Comparison of ENCODE assay signal across 19 cellular contexts in genomic region chr3:28504945-28505344, GRCh38.
DNase-seq lines count a peak whose midpoint lies in the region; ATAC-seq lines count a peak whose summit lies in the region.
"Had no signal": no experiment of that assay in that cellular context is flagged by ENCODE, and none has a peak within 500 bp of the region (broad histone marks: within the 10 kb centered on the region; RNA-seq: fewer than 3 reads in every experiment).

No MANE protein-coding gene starts in this region.

- H4K8ac ChIP-seq in mesendoderm (ENCODE audit: low read depth, low read length): no peak overlapping the region

- no peak overlapping the region for H3K23ac ChIP-seq in mesendoderm (ENCODE audit: low read length)

- H3K27ac ChIP-seq in HUES48 (ENCODE audit: low read depth, low read length): peak overlapping the region; percentile 14
- H3K27ac ChIP-seq in mesendoderm (ENCODE audit: low read depth, low read length): no peak overlapping the region
- H3K27ac ChIP-seq in effector memory CD4-positive, alpha-beta T cell (ENCODE audit: insufficient read depth, low read length, poor library complexity, severe bottlenecking): no peak overlapping the region
- H3K27ac ChIP-seq: GM23248, KMS-11, SJSA1 had no signal

- no CpG with 5 or more reads among the region's 2 CpGs for WGBS in mesendoderm (ENCODE audit: extremely low coverage, insufficient coverage, low lambda C conversion rate)

- H3K4me1 ChIP-seq in HUES48 (ENCODE audit: control insufficient read depth, insufficient read depth, low read length) (peaks cover 41% of the 10 kb centered on the region), NT2/D1 (ENCODE audit: insufficient read depth, insufficient read length) (no peaks in the 10 kb centered on the region), mesendoderm (ENCODE audit: control insufficient read depth, low read depth, low read length) (no peaks in the 10 kb centered on the region)
- H3K4me1 ChIP-seq in effector memory CD4-positive, alpha-beta T cell (ENCODE audit: control insufficient read depth, insufficient read depth, low read length, poor library complexity, severe bottlenecking): no peaks in the 10 kb centered on the region
- H3K4me1 ChIP-seq: SJSA1 had no signal

- no peak overlapping the region for H3K18ac ChIP-seq in mesendoderm (ENCODE audit: low read length)

- no peaks in the 10 kb centered on the region for H3K36me3 ChIP-seq in HUES48 (ENCODE audit: control insufficient read depth, insufficient read depth, low read length)
- no peaks in the 10 kb centered on the region for H3K36me3 ChIP-seq in NT2/D1 (ENCODE audit: insufficient read depth, insufficient read length, low read length)
- no peaks in the 10 kb centered on the region for H3K36me3 ChIP-seq in mesendoderm (ENCODE audit: control insufficient read depth, insufficient read depth, low read length)
- H3K36me3 ChIP-seq in effector memory CD4-positive, alpha-beta T cell (ENCODE audit: control insufficient read depth, insufficient read depth, low read length): no peaks in the 10 kb centered on the region
- H3K36me3 ChIP-seq: SJSA1 had no signal

- H2AK5ac ChIP-seq in mesendoderm (ENCODE audit: low read length): no peak overlapping the region

- no peak for ATAC-seq in GM18868 (IDR thresholded peaks at IDR 0.05; ENCODE audit: unreplicated experiment)
- ATAC-seq: HCT116 had no signal

- H2BK120ac ChIP-seq in mesendoderm (ENCODE audit: low read depth, low read length): no peak overlapping the region

- no peak overlapping the region for H4K5ac ChIP-seq in mesendoderm (ENCODE audit: low read length)

- H3K4me2 ChIP-seq in mesendoderm (ENCODE audit: low read length): no peak overlapping the region
- H3K4me2 ChIP-seq: KMS-11 had no signal

- no peak overlapping the region for H2BK5ac ChIP-seq in mesendoderm (ENCODE audit: low read length)

- peak; percentile 60 for DNase-seq in DMS79 (lab: John Stamatoyannopoulos, UW)
- DNase-seq in NT2/D1 (ENCODE audit: low read depth, low spot score): peak; percentile 23
- peak; percentile 25 for DNase-seq in mesendoderm
- DNase-seq in effector memory CD4-positive, alpha-beta T cell: no peak
- no peak for DNase-seq in D341Med (ENCODE audit: low spot score)
- DNase-seq in effector CD8-positive, alpha-beta T cell (lab: John Stamatoyannopoulos, UW): no peak
- DNase-seq: DMS53, GM23248, IMR-90, NCI-H1105 treated with DMSO at 0.1 percent for 48 hours, NCI-H1694, NCI-H524, NCI-H774, OCI-M1 had no signal

- no peak overlapping the region for H3K4ac ChIP-seq in mesendoderm (ENCODE audit: low read depth, low read length)

- no peak overlapping the region for H3K4me3 ChIP-seq in HUES48 (ENCODE audit: low read depth, low read length)
- no peak overlapping the region for H3K4me3 ChIP-seq in NT2/D1 (ENCODE audit: insufficient read length, low read depth)
- no peak overlapping the region for H3K4me3 ChIP-seq in mesendoderm (ENCODE audit: low read length)
- H3K4me3 ChIP-seq in effector memory CD4-positive, alpha-beta T cell (ENCODE audit: insufficient read depth, low read depth, low read length, poor library complexity, severe bottlenecking): no peak overlapping the region
- H3K4me3 ChIP-seq: GM23248, SJSA1 had no signal

- no peaks in the 10 kb centered on the region for H3K9me3 ChIP-seq in HUES48 (ENCODE audit: control insufficient read depth, insufficient read depth, low read length)
- no peaks in the 10 kb centered on the region for H3K9me3 ChIP-seq in NT2/D1 (ENCODE audit: insufficient read depth, low read length)
- H3K9me3 ChIP-seq in effector memory CD4-positive, alpha-beta T cell (ENCODE audit: control insufficient read depth, low read length): no peaks in the 10 kb centered on the region
- H3K9me3 ChIP-seq: SJSA1 had no signal

- H3K27me3 ChIP-seq in HUES48 (ENCODE audit: control insufficient read depth, insufficient read depth, low read length): no peaks in the 10 kb centered on the region
- no peaks in the 10 kb centered on the region for H3K27me3 ChIP-seq in NT2/D1 (ENCODE audit: insufficient read depth, insufficient read length)
- no peaks in the 10 kb centered on the region for H3K27me3 ChIP-seq in mesendoderm (ENCODE audit: insufficient read depth, low read length, poor library complexity)
- H3K27me3 ChIP-seq in effector memory CD4-positive, alpha-beta T cell (replicated peaks; ENCODE audit: control insufficient read depth, insufficient read depth, low read length, poor library complexity, severe bottlenecking): no peaks in the 10 kb centered on the region
- H3K27me3 ChIP-seq: SJSA1 had no signal

- H3K79me1 ChIP-seq in mesendoderm (ENCODE audit: low read length): no peaks in the 10 kb centered on the region

- H3K9ac ChIP-seq in HUES48 (ENCODE audit: low read depth, low read length) (no peak overlapping the region), NT2/D1 (ENCODE audit: insufficient read length, low read depth) (no peak overlapping the region), mesendoderm (ENCODE audit: low read length) (no peak overlapping the region)
- H3K9ac ChIP-seq: GM23248, KMS-11 had no signal

- no peaks in the 10 kb centered on the region for H3K79me2 ChIP-seq in mesendoderm (ENCODE audit: control insufficient read depth, insufficient read depth, low read length)

- no peak overlapping the region for H2BK15ac ChIP-seq in mesendoderm (replicated peaks; ENCODE audit: low read depth)

- H3K56ac ChIP-seq in mesendoderm (ENCODE audit: low read length): no peak overlapping the region

Comparison
In these comparisons a context has a peak if more than half of its experiments do, and no peak if none do; other contexts are left out.
1. DNase-seq: peak in DMS79 (single experiment), NT2/D1 (single experiment) and mesendoderm (single experiment); none in effector memory CD4-positive, alpha-beta T cell (0 of 3), D341Med (single experiment) and effector CD8-positive, alpha-beta T cell (single experiment).